17 cellular contexts compared by ENCODE assay signal in genomic region chr4:53130896-53131561, GRCh38.
DNase-seq lines count a peak whose midpoint lies in the region; TF ChIP-seq lines count a peak whose summit lies in the region.
"Had no signal": no experiment of that assay in that cellular context is flagged by ENCODE, and none has a peak within 500 bp of the region (broad histone marks: within the 10 kb centered on the region; RNA-seq: fewer than 3 reads in every experiment).

No MANE protein-coding gene starts in this region.

- H3K27me3 ChIP-seq in H7 (ENCODE audit: control insufficient read depth, insufficient read depth, low read length) (no peaks in the 10 kb centered on the region), uterus (no peaks in the 10 kb centered on the region)

- H3K27ac ChIP-seq in uterus = peak overlapping the region in 1 of 2 donors; percentile 26

- no peaks in the 10 kb centered on the region for H3K9me3 ChIP-seq in uterus

- H3K4me1 Mint-ChIP-seq in activated T-cell treated with anti-CD3 and anti-CD28 coated beads, Interleukin-2, amount 50 U/mL, for 24 hours (ENCODE audit: low read depth) = peaks cover 26% of the 10 kb centered on the region
- peaks cover 17% of the 10 kb centered on the region for H3K4me1 Mint-ChIP-seq in activated T-helper 2 cell treated with anti-CD3 and anti-CD28 coated beads, Interferon-gamma antibody, Interleukin-2, Interleukin-4, amounts not matched to agents 10 μg/mL and 5 μg/mL and 100 μg/mL, durations not matched to agents 14 hours and 24 hours and 36 hours (ENCODE audit: low read depth)
- H3K4me1 Mint-ChIP-seq in nephron progenitor cell = peaks cover 43% of the 10 kb centered on the region

- intact Hi-C loops in activated T-helper 2 cell treated with anti-CD3 and anti-CD28 coated beads, Interferon-gamma antibody, Interleukin-2, Interleukin-4, amounts not matched to agents 10 μg/mL and 5 μg/mL and 100 μg/mL, durations not matched to agents 14 hours and 24 hours and 36 hours (cut with micrococcal nuclease) = loop anchor here (5.0 to 10.0 kb wide), 3 partner anchors 116 to 931 kb away; partner anchors contain the start of gene CHIC2
- intact Hi-C loops in uterus (cut with DNase I; ENCODE audit: low total_unique reads) = no loop called here

- H3K9me3 Mint-ChIP-seq in activated T-cell treated with anti-CD3 and anti-CD28 coated beads, Interleukin-2, amount 50 U/mL, for 24 hours = peaks cover 11% of the 10 kb centered on the region
- peaks cover 3% of the 10 kb centered on the region for H3K9me3 Mint-ChIP-seq in activated T-helper 2 cell treated with anti-CD3 and anti-CD28 coated beads, Interferon-gamma antibody, Interleukin-2, Interleukin-4, amounts not matched to agents 10 μg/mL and 5 μg/mL and 100 μg/mL, durations not matched to agents 14 hours and 24 hours and 36 hours
- no peaks in the 10 kb centered on the region for H3K9me3 Mint-ChIP-seq in nephron progenitor cell
- H3K9me3 Mint-ChIP-seq: IgD-negative memory B cell had no signal

- no peak overlapping the region for H3K4me3 Mint-ChIP-seq in activated T-cell treated with anti-CD3 and anti-CD28 coated beads, Interleukin-2, amount 50 U/mL, for 24 hours
- H3K4me3 Mint-ChIP-seq in activated T-helper 2 cell treated with anti-CD3 and anti-CD28 coated beads, Interferon-gamma antibody, Interleukin-2, Interleukin-4, amounts not matched to agents 10 μg/mL and 5 μg/mL and 100 μg/mL, durations not matched to agents 14 hours and 24 hours and 36 hours (ENCODE audit: low read depth) = peak overlapping the region; percentile 9
- no peak overlapping the region for H3K4me3 Mint-ChIP-seq in nephron progenitor cell
- H3K4me3 Mint-ChIP-seq: CD4-positive, CD25-positive, alpha-beta regulatory T cell; IgD-negative memory B cell had no signal

- H3K4me3 ChIP-seq in H7 (ENCODE audit: insufficient read depth, low read depth, low read length) (no peak overlapping the region), uterus (no peak overlapping the region)

- H3K36me3 Mint-ChIP-seq in activated T-cell treated with anti-CD3 and anti-CD28 coated beads, Interleukin-2, amount 50 U/mL, for 24 hours (ENCODE audit: low read depth) = peaks cover 60% of the 10 kb centered on the region
- peaks cover 14% of the 10 kb centered on the region for H3K36me3 Mint-ChIP-seq in activated T-helper 2 cell treated with anti-CD3 and anti-CD28 coated beads, Interferon-gamma antibody, Interleukin-2, Interleukin-4, amounts not matched to agents 10 μg/mL and 5 μg/mL and 100 μg/mL, durations not matched to agents 14 hours and 24 hours and 36 hours (ENCODE audit: low read depth)
- peaks cover 2% of the 10 kb centered on the region for H3K36me3 Mint-ChIP-seq in nephron progenitor cell (ENCODE audit: low read depth)

- peaks cover 0 to 15% of the 10 kb centered on the region in 2 donors for H3K4me1 ChIP-seq in uterus

- H3K36me3 ChIP-seq in H7 (replicated peaks; ENCODE audit: control insufficient read depth, insufficient read depth, low read length) = no peaks in the 10 kb centered on the region
- no peaks in the 10 kb centered on the region for H3K36me3 ChIP-seq in uterus

- TF ChIP-seq CTCF in nephron progenitor cell (IDR thresholded peaks at IDR 0.05) (no peak), uterus (IDR thresholded peaks at IDR 0.05) (no peak)

- TF ChIP-seq POLR2A in uterus (IDR thresholded peaks at IDR 0.05) = no peak

- H3K27ac Mint-ChIP-seq in activated T-cell treated with anti-CD3 and anti-CD28 coated beads, Interleukin-2, amount 50 U/mL, for 24 hours = peak overlapping the region; percentile 79
- peak overlapping the region; percentile 78 for H3K27ac Mint-ChIP-seq in activated T-helper 2 cell treated with anti-CD3 and anti-CD28 coated beads, Interferon-gamma antibody, Interleukin-2, Interleukin-4, amounts not matched to agents 10 μg/mL and 5 μg/mL and 100 μg/mL, durations not matched to agents 14 hours and 24 hours and 36 hours
- H3K27ac Mint-ChIP-seq in nephron progenitor cell = peak overlapping the region; percentile 27
- H3K27ac Mint-ChIP-seq: CD4-positive, CD25-positive, alpha-beta regulatory T cell; IgD-negative memory B cell had no signal

- no peaks in the 10 kb centered on the region for H3K27me3 Mint-ChIP-seq in activated T-cell treated with anti-CD3 and anti-CD28 coated beads, Interleukin-2, amount 50 U/mL, for 24 hours
- no peaks in the 10 kb centered on the region for H3K27me3 Mint-ChIP-seq in activated T-helper 2 cell treated with anti-CD3 and anti-CD28 coated beads, Interferon-gamma antibody, Interleukin-2, Interleukin-4, amounts not matched to agents 10 μg/mL and 5 μg/mL and 100 μg/mL, durations not matched to agents 14 hours and 24 hours and 36 hours (ENCODE audit: low read depth)
- H3K27me3 Mint-ChIP-seq in nephron progenitor cell (ENCODE audit: low read depth, poor library complexity) = no peaks in the 10 kb centered on the region
- H3K27me3 Mint-ChIP-seq: CD4-positive, CD25-positive, alpha-beta regulatory T cell; IgD-negative memory B cell had no signal

- no peak for DNase-seq in activated T-cell treated with anti-CD3 and anti-CD28 coated beads, Interleukin-2, amount 50 U/mL, for 24 hours
- DNase-seq in activated T-cell treated with anti-CD3 and anti-CD28 coated beads, Interleukin-2, amount 50 U/mL, for 48 hours = no peak
- DNase-seq in H7 (peak; percentile 20), nephron progenitor cell (no peak), SW 1271 (lab: John Stamatoyannopoulos, UW) (no peak), uterus (no peak)
- DNase-seq in activated T-helper 2 cell treated with anti-CD3 and anti-CD28 coated beads, Interferon-gamma antibody, Interleukin-2, Interleukin-4, amounts not matched to agents 10 μg/mL and 5 μg/mL and 100 μg/mL, durations not matched to agents 14 hours and 24 hours and 36 hours (ENCODE audit: low spot score) = no peak
- DNase-seq: ACHN; CD4-positive, CD25-positive, alpha-beta regulatory T cell; DMS53; HCEC 1CT; NCI-H1417; NCI-H1930; NCI-H2171 treated with DMSO at 0.1 percent for 48 hours; NCI-H510A; NCI-H82 had no signal

Comparison
In these comparisons a context has a peak if more than half of its experiments do, and no peak if none do; other contexts are left out.
1. H3K27ac Mint-ChIP-seq: peak in every context shown above with its lines; median percentile 79 in activated T-cell treated with anti-CD3 and anti-CD28 coated beads, Interleukin-2, amount 50 U/mL, for 24 hours; 78 in activated T-helper 2 cell treated with anti-CD3 and anti-CD28 coated beads, Interferon-gamma antibody, Interleukin-2, Interleukin-4, amounts not matched to agents 10 μg/mL and 5 μg/mL and 100 μg/mL, durations not matched to agents 14 hours and 24 hours and 36 hours; 27 in nephron progenitor cell.